In the genomic region with DNA sequence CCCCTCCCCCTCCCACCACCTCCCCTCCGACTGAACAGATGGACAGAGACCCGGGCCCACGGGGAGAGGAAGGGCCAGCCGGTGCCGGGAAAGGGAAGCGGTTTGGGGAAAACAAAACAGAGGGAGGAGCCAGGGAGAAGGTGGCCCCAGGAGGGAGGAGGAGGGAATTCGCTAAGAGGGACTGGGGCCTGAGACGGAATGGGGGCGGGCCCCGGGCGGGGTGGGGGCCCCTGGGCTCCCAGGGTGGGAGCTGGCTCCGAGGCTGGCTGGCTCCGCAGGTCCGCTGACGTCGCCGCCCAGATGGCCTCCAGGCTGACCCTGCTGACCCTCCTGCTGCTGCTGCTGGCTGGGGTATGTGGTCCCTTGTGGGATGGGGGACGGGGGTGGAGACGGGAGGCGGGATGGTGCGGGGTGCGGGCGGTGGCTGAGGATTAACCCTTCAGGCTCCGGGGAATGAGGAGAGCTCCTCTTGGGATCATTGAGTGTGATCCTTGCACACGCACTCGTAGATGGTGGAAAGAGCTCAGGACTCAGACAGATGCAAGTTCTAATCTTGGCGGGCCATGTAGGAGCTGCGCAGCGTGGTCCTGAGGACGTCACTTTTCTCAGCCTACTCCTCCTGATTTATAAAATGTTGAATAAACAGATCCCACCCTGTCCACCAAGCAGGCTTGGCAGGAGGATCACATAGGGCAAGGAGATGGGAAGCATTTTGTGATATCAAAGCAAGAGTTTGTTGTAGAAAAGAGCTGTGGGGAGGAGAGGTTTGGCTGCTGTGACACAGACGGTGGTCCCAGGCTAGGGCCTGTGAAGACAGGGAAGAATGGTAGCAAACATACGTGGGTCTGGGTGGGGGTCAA, we compare ENCODE assay signal across 8 cellular contexts. TPM values are rescaled to one million over a fixed set of nuclear protein-coding genes. Genes with fewer than 3 reads are reported as not detected.
A peak's percentile ranks its signal among the peaks of the same experiment; 100 is the strongest.
DNase-seq lines count a peak whose midpoint lies in the region; ATAC-seq and TF ChIP-seq lines count a peak whose summit lies in the region.

No MANE protein-coding gene starts in this region.

- no peaks in the 10 kb centered on the region for H3K9me3 Mint-ChIP-seq in activated T-helper 17 cell treated with anti-CD3 and anti-CD28 coated beads, Interleukin-2, amount 50 U/mL, for 72 hours

- H3K27me3 ChIP-seq in BE2C = no peaks in the 10 kb centered on the region

- H3K27me3 Mint-ChIP-seq in activated T-helper 17 cell treated with anti-CD3 and anti-CD28 coated beads, Interleukin-2, amount 50 U/mL, for 72 hours = peaks cover 36% of the 10 kb centered on the region

- no peaks in the 10 kb centered on the region for H3K36me3 Mint-ChIP-seq in activated T-helper 17 cell treated with anti-CD3 and anti-CD28 coated beads, Interleukin-2, amount 50 U/mL, for 72 hours (ENCODE audit: low read depth)

- H3K4me3 ChIP-seq in BE2C (ENCODE audit: low read depth, low read length) = no peak overlapping the region

- no peaks in the 10 kb centered on the region for H3K4me1 Mint-ChIP-seq in activated T-helper 17 cell treated with anti-CD3 and anti-CD28 coated beads, Interleukin-2, amount 50 U/mL, for 72 hours

- no peak overlapping the region for H3K27ac Mint-ChIP-seq in activated T-helper 17 cell treated with anti-CD3 and anti-CD28 coated beads, Interleukin-2, amount 50 U/mL, for 72 hours

- intact Hi-C loops in Right ventricle myocardium superior (cut with DNase I) = no loop called here

- H3K4me1 ChIP-seq in BE2C = no peaks in the 10 kb centered on the region

- no peaks in the 10 kb centered on the region for H3K36me3 ChIP-seq in BE2C

- ATAC-seq in SK-N-SH treated with all-trans-retinoic acid at 6 μM for 48 hours = peak; percentile 88
- peak; percentile 95 for ATAC-seq in Right ventricle myocardium superior (ENCODE audit: poor library complexity)
- peak; percentile 75 for ATAC-seq in omental fat pad (ENCODE audit: low FRiP score)
- ATAC-seq in GM21825 (IDR thresholded peaks at IDR 0.05; ENCODE audit: unreplicated experiment) = no peak
- no peak for ATAC-seq in GM21717 (IDR thresholded peaks at IDR 0.05; ENCODE audit: unreplicated experiment)
- ATAC-seq in activated T-helper 17 cell treated with anti-CD3 and anti-CD28 coated beads, Interleukin-2, amount 50 U/mL, for 72 hours (replicated peaks) = no peak

- no peak overlapping the region for H3K4me3 Mint-ChIP-seq in activated T-helper 17 cell treated with anti-CD3 and anti-CD28 coated beads, Interleukin-2, amount 50 U/mL, for 72 hours

- DNase-seq in BE2C (peak; percentile 16), Right ventricle myocardium superior (peak; percentile 90), omental fat pad (ENCODE audit: low spot score) (peak; percentile 30)
- DNase-seq in activated naive CD4-positive, alpha-beta T cell treated with anti-CD3 and anti-CD28 coated beads, Interleukin-2, amount 50 U/mL, for 16 hours = no peak

- no peaks in the 10 kb centered on the region for H3K9me3 ChIP-seq in BE2C

- TF ChIP-seq CTCF in BE2C (IDR thresholded peaks at IDR 0.05; ENCODE audit: low read depth, low read length) (no peak), omental fat pad (IDR thresholded peaks at IDR 0.05) (no peak)

TF ChIP-seq in SK-N-SH treated with all-trans-retinoic acid at 6 μM for 48 hours, 23 proteins besides CTCF, POLR2A, EP300 and RAD21:
- TF ChIP-seq SNAI2 (CRISPR knock-in tag; IDR thresholded peaks at IDR 0.05) (no peak), TOX (CRISPR knock-in tag; IDR thresholded peaks at IDR 0.05; ENCODE audit: borderline replicate concordance) (no peak), ZFP30 (CRISPR knock-in tag; IDR thresholded peaks at IDR 0.05) (no peak), ZNF70 (CRISPR knock-in tag; IDR thresholded peaks at IDR 0.05) (no peak), GLIS3 (CRISPR knock-in tag; IDR thresholded peaks at IDR 0.05) (no peak), ZC3H10 (CRISPR knock-in tag; IDR thresholded peaks at IDR 0.05) (no peak), BACH2 (CRISPR knock-in tag; IDR thresholded peaks at IDR 0.05; ENCODE audit: borderline replicate concordance) (no peak)
- TF ChIP-seq, protein P1, sequence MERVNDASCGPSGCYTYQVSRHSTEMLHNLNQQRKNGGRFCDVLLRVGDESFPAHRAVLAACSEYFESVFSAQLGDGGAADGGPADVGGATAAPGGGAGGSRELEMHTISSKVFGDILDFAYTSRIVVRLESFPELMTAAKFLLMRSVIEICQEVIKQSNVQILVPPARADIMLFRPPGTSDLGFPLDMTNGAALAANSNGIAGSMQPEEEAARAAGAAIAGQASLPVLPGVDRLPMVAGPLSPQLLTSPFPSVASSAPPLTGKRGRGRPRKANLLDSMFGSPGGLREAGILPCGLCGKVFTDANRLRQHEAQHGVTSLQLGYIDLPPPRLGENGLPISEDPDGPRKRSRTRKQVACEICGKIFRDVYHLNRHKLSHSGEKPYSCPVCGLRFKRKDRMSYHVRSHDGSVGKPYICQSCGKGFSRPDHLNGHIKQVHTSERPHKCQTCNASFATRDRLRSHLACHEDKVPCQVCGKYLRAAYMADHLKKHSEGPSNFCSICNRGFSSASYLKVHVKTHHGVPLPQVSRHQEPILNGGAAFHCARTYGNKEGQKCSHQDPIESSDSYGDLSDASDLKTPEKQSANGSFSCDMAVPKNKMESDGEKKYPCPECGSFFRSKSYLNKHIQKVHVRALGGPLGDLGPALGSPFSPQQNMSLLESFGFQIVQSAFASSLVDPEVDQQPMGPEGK (CRISPR knock-in tag; IDR thresholded peaks at IDR 0.05; ENCODE audit: borderline replicate concordance) = no peak

RNA-seq across cellular contexts. Expression of a gene that starts 0.7 kb away (rescaled TPM):
- not detected for polyA plus RNA-seq in BE2C (2012; ENCODE audit: insufficient read depth, insufficient read length, low read depth)
- total RNA-seq in Right ventricle myocardium superior = 118 TPM
- 1,000 to 10,000 TPM in 1 of 4 donors, 100 to 1,000 TPM in 3; 500 to 1,674 (median 892) TPM for total RNA-seq in omental fat pad
- not detected for total RNA-seq in activated T-helper 17 cell treated with anti-CD3 and anti-CD28 coated beads, Interleukin-2, amount 50 U/mL, for 72 hours

RNA-seq across cellular contexts. Expression of a gene that starts 30.7 kb away (rescaled TPM):
- polyA plus RNA-seq in BE2C (2012; ENCODE audit: insufficient read depth, insufficient read length, low read depth) = 2.0 TPM
- total RNA-seq in Right ventricle myocardium superior = 15.1 TPM
- total RNA-seq in omental fat pad = 100 to 1,000 TPM in 1 of 4 donors, 10 to 100 TPM in 3; 46.5 to 104 (median 52.6) TPM
- total RNA-seq in activated T-helper 17 cell treated with anti-CD3 and anti-CD28 coated beads, Interleukin-2, amount 50 U/mL, for 72 hours = 100 to 1,000 TPM in 1 of 2 donors, 10 to 100 TPM in 1; 69.2 to 110 TPM

RNA-seq across cellular contexts. Expression of a gene that starts 51.5 kb away (rescaled TPM):
- polyA plus RNA-seq in BE2C (2012; ENCODE audit: insufficient read depth, insufficient read length, low read depth) = not detected
- total RNA-seq in Right ventricle myocardium superior (0.54 TPM), omental fat pad (1 to 10 TPM in 3 of 4 donors, under 1 TPM in 1; 0.63 to 1.8 (median 1.5) TPM)
- total RNA-seq in activated T-helper 17 cell treated with anti-CD3 and anti-CD28 coated beads, Interleukin-2, amount 50 U/mL, for 72 hours = 1 to 10 TPM in 1 of 2 donors, not detected in 1; 1.5 TPM

RNA-seq across cellular contexts. Expression of a gene that starts 59.4 kb away (rescaled TPM):
- 27.5 TPM for polyA plus RNA-seq in BE2C (2012; ENCODE audit: insufficient read depth, insufficient read length, low read depth)
- total RNA-seq in Right ventricle myocardium superior (6.3 TPM), omental fat pad (10 to 100 TPM; 12.3 to 26.1 (median 15.7) TPM)
- total RNA-seq in activated T-helper 17 cell treated with anti-CD3 and anti-CD28 coated beads, Interleukin-2, amount 50 U/mL, for 72 hours = 10 to 100 TPM; 16.6 to 24.1 TPM

Comparison
In these comparisons a context has a peak if more than half of its experiments do, and no peak if none do; other contexts are left out.
1. ATAC-seq: peak in SK-N-SH treated with all-trans-retinoic acid at 6 μM for 48 hours (single experiment), Right ventricle myocardium superior (single experiment) and omental fat pad (single experiment); none in GM21825 (single experiment), GM21717 (single experiment) and activated T-helper 17 cell treated with anti-CD3 and anti-CD28 coated beads, Interleukin-2, amount 50 U/mL, for 72 hours (single experiment).
2. RNA of a gene that starts 0.7 kb away (total RNA-seq): 500 to 1,674 TPM in omental fat pad and 118 TPM in Right ventricle myocardium superior (single experiment); not detected in activated T-helper 17 cell treated with anti-CD3 and anti-CD28 coated beads, Interleukin-2, amount 50 U/mL, for 72 hours; every median in the first group is over 100 times any median in the second.